ENCODE assay signal across 9 cellular contexts in the genomic region with DNA sequence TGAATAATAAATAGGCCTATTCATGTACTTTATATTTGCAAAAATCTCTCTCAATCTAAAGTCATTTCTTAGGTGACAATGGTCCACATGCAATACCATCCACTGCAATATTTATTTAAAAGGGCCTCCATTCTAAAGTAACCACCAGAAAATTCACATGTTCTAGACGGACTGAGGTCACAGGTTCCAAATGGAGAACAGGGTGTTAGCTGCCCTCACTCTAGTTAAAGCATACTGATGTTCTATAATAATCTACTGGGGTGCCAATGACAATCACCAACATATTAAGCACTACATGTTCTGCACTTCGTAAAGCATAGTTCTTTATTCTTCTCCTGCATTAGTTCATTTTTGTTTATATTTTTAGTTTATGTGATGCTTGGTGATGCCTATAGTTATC. TPM values are rescaled to one million over a fixed set of nuclear protein-coding genes. Genes with fewer than 3 reads are reported as not detected.
A peak's percentile ranks its signal among the peaks of the same experiment; 100 is the strongest.
DNase-seq lines count a peak whose midpoint lies in the region; ATAC-seq and TF ChIP-seq lines count a peak whose summit lies in the region.
"Had no signal": no experiment of that assay in that cellular context is flagged by ENCODE, and none has a peak within 500 bp of the region (broad histone marks: within the 10 kb centered on the region; RNA-seq: fewer than 3 reads in every experiment).

No MANE protein-coding gene starts in this region.

- WGBS in H9 (ENCODE audit: extremely low coverage, insufficient read length, low lambda C conversion rate), result no CpG with 5 or more reads among the region's 2 CpGs
- 35% methylated on average over 2 of the region's 2 CpGs for WGBS in esophagus muscularis mucosa

- no peak overlapping the region for H4K5ac ChIP-seq in H9 (ENCODE audit: insufficient read length, low read depth, low read length)

- H3K27ac ChIP-seq in H9 (ENCODE audit: insufficient read length, low read depth, low read length) (no peak overlapping the region), SK-N-MC (no peak overlapping the region), esophagus muscularis mucosa (replicated peaks in 1 of 4) (peak overlapping the region in 2 of 4 donors; percentile 84 to 86), gastrocnemius medialis (peak overlapping the region in 3 of 4 donors; percentile 86 to 89 (median 89))

- H3K4me3 ChIP-seq in SK-N-MC (peak overlapping the region; percentile 99), esophagus muscularis mucosa (peak overlapping the region; percentile 63 to 82 (median 74)), gastrocnemius medialis (peak overlapping the region; percentile 77 to 90 (median 86))

- peaks cover 16% of the 10 kb centered on the region for H3K36me3 ChIP-seq in SK-N-MC (ENCODE audit: insufficient read depth, low read length)
- peaks cover 9 to 18% (median 16%) of the 10 kb centered on the region in 4 donors for H3K36me3 ChIP-seq in esophagus muscularis mucosa
- peaks cover 0 to 7% of the 10 kb centered on the region in 2 donors for H3K36me3 ChIP-seq in gastrocnemius medialis

- no peaks in the 10 kb centered on the region; the same call in 1 of the 2 replicates for H3K27me3 Mint-ChIP-seq in H9 (ENCODE audit: low read depth)

- H4K91ac ChIP-seq in H9 (ENCODE audit: insufficient read length, low read depth, low read length), result no peak overlapping the region

- no peak overlapping the region for H2AFZ ChIP-seq in H9 (ENCODE audit: low read length)

- no peak for TF ChIP-seq POLR2A in esophagus muscularis mucosa (IDR thresholded peaks at IDR 0.05; ENCODE audit: low read depth)
- TF ChIP-seq POLR2A in gastrocnemius medialis (IDR thresholded peaks at IDR 0.05), result no peak

- H3T11ph ChIP-seq in H9 (ENCODE audit: low read length), result no peak overlapping the region

- intact Hi-C loops in esophagus muscularis mucosa (cut with DNase I) (no loop called here), gastrocnemius medialis (cut with DNase I; ENCODE audit: low total_unique reads) (loop anchor here (10.0 kb wide), 2 partner anchors 441 to 879 kb away; a partner anchor contains a TSS)

- H2BK20ac ChIP-seq in H9 (ENCODE audit: low read depth, low read length, poor library complexity, severe bottlenecking), result no peak overlapping the region

- H3K4me1 ChIP-seq in H9 (ENCODE audit: insufficient read depth, low read length), result no peaks in the 10 kb centered on the region
- H3K4me1 ChIP-seq in esophagus muscularis mucosa, result peaks cover 7 to 36% (median 23%) of the 10 kb centered on the region in 4 donors
- peaks cover 13 to 28% of the 10 kb centered on the region in 2 donors for H3K4me1 ChIP-seq in gastrocnemius medialis

- no peak for TF ChIP-seq EP300 in esophagus muscularis mucosa (IDR thresholded peaks at IDR 0.05)

- in situ Hi-C loops in gastrocnemius medialis (cut with MboI; ENCODE audit: low sequenced_read_pairs in 4 of 4), result no loop called here

- H3K27me3 ChIP-seq in H9 (ENCODE audit: insufficient read depth, low read length), result no peaks in the 10 kb centered on the region
- no peaks in the 10 kb centered on the region for H3K27me3 ChIP-seq in esophagus muscularis mucosa
- no peaks in the 10 kb centered on the region for H3K27me3 ChIP-seq in gastrocnemius medialis

- H3K4me3 Mint-ChIP-seq in H9, result peak overlapping the region; percentile 95 to 100

- ATAC-seq in gastrocnemius medialis (no peak), HG03095 (IDR thresholded peaks at IDR 0.05; ENCODE audit: unreplicated experiment) (no peak), GM21367 (IDR thresholded peaks at IDR 0.05; ENCODE audit: unreplicated experiment) (no peak)

- peaks cover 3 to 12% (median 8%) of the 10 kb centered on the region in 3 experiments; a peak in 6 of 7 replicates for H3K36me3 Mint-ChIP-seq in H9 (ENCODE audit: insufficient read depth in 1 of 3, low read depth in 3 of 3)

- no peaks in the 10 kb centered on the region for H3K23me2 ChIP-seq in H9 (ENCODE audit: insufficient read length, low read depth, low read length, poor library complexity, severe bottlenecking)

- H4K8ac ChIP-seq in H9 (replicated peaks; ENCODE audit: insufficient read length, low read depth, low read length), result no peak overlapping the region

- H3K4me2 ChIP-seq in H9 (ENCODE audit: insufficient read depth, insufficient read length, low read length), result peak overlapping the region; percentile 82

- H3K9ac ChIP-seq in H9 (ENCODE audit: extremely low read depth, insufficient read length, low read length), result peak overlapping the region; percentile 29
- peak overlapping the region; percentile 99 for H3K9ac ChIP-seq in SK-N-MC (ENCODE audit: insufficient read length)

- H2AK5ac ChIP-seq in H9 (ENCODE audit: insufficient read length, low read length), result no peak overlapping the region

- peaks cover 3% of the 10 kb centered on the region for H3K79me1 ChIP-seq in H9 (ENCODE audit: insufficient read depth, low read depth, low read length, poor library complexity, severe bottlenecking)

- peaks cover 25% of the 10 kb centered on the region; the same call in 1 of the 2 replicates for H3K79me2 ChIP-seq in H9 (ENCODE audit: insufficient read depth, low read length)

- no peak overlapping the region for H3K56ac ChIP-seq in H9 (ENCODE audit: insufficient read length, low read depth, low read length)

- H4K20me1 ChIP-seq in H9 (ENCODE audit: control insufficient read depth, insufficient read depth, insufficient read length), result no peaks in the 10 kb centered on the region

- H3K27ac Mint-ChIP-seq in H9, result peak overlapping the region in 2 of 3 experiments; percentile 100; a peak in 2 of 7 replicates

- H3K14ac ChIP-seq in H9 (ENCODE audit: insufficient read depth, low read length), result no peak overlapping the region

- no peak overlapping the region for H3K18ac ChIP-seq in H9 (ENCODE audit: insufficient read length, low read depth, low read length)

- no peaks in the 10 kb centered on the region for H3K9me3 Mint-ChIP-seq in H9

- no peak overlapping the region for H2BK5ac ChIP-seq in H9 (ENCODE audit: insufficient read length, low read length)

- no peak for DNase-seq in H9
- DNase-seq in SK-N-MC (ENCODE audit: low read depth, low spot score), result no peak
- DNase-seq in esophagus muscularis mucosa (ENCODE audit: extremely low spot score), result no peak
- DNase-seq in gastrocnemius medialis, result no peak
- DNase-seq in CD1c-positive myeloid dendritic cell (ENCODE audit: extremely low spot score), result no peak
- DNase-seq in C1 segment of cervical spinal cord (lab: John Stamatoyannopoulos, UW), result no peak
- DNase-seq: NCI-H748 treated with DMSO at 0.1 percent for 48 hours had no signal

- no peak overlapping the region for H2BK15ac ChIP-seq in H9 (ENCODE audit: low read depth, low read length)

- peaks cover 13 to 16% of the 10 kb centered on the region in 2 experiments for H3K4me1 Mint-ChIP-seq in H9

- no peak overlapping the region for H3K23ac ChIP-seq in H9 (ENCODE audit: insufficient read length, low read depth, low read length)

- no peak overlapping the region for H2BK12ac ChIP-seq in H9 (ENCODE audit: insufficient read length, low read depth, low read length)

- H2BK120ac ChIP-seq in H9 (ENCODE audit: low read depth, low read length, poor library complexity, severe bottlenecking), result no peak overlapping the region

- H3K9me3 ChIP-seq in H9 (ENCODE audit: control insufficient read depth, low read depth, low read length) (no peaks in the 10 kb centered on the region), SK-N-MC (ENCODE audit: low read depth, low read length) (no peaks in the 10 kb centered on the region), esophagus muscularis mucosa (no peaks in the 10 kb centered on the region), gastrocnemius medialis (no peaks in the 10 kb centered on the region)

- no peak for TF ChIP-seq CTCF in H9 (conservative IDR thresholded peaks at IDR 0.05)
- TF ChIP-seq CTCF in esophagus muscularis mucosa (IDR thresholded peaks at IDR 0.05), result no peak
- no peak for TF ChIP-seq CTCF in gastrocnemius medialis (IDR thresholded peaks at IDR 0.05 in 4 of 5, conservative IDR thresholded peaks at IDR 0.05 in 1 of 5)

- no peak overlapping the region for H3K4ac ChIP-seq in H9 (ENCODE audit: low read depth, low read length)

RNA-seq across cellular contexts. Expression of a gene that starts 1.2 kb away (rescaled TPM):
- 104 and 110 TPM in 2 replicates for total RNA-seq in H9 (2021)
- 10 to 100 TPM; 52.0 to 81.4 (median 58.2) TPM for total RNA-seq in esophagus muscularis mucosa
- 100 to 1,000 TPM in 3 of 4 donors, 10 to 100 TPM in 1; 97.9 to 139 (median 120) TPM for total RNA-seq in gastrocnemius medialis

Comparison
In these comparisons a context has a peak if more than half of its experiments do, and no peak if none do; other contexts are left out.
1. H3K27ac ChIP-seq: peak in gastrocnemius medialis (3 of 4); none in H9 (single experiment) and SK-N-MC (single experiment).
2. Peak in every context shown above with its lines, with median percentiles within 50 percentile points of each other: H3K4me3 ChIP-seq.